Comparison of ENCODE assay signal across 20 cellular contexts in the genomic region with DNA sequence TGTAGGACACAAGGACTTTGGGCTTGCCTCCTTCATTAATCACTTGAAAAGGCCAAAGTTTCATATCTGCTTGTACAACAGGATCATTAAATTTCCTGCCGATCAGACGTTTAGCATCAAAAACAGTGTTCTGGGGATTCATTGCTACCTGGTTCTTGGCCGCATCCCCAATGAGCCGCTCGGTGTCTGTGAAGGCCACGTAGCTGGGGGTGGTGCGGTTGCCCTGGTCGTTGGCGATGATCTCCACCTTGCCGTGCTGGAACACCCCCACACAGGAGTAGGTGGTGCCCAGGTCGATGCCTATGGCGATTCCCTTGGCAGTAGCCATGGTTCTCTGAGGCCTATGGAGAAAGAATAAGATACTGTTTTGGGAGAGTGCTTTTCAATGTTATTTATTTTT. TPM values are rescaled to one million over a fixed set of nuclear protein-coding genes. Genes with fewer than 3 reads are reported as not detected.
DNase-seq lines count a peak whose midpoint lies in the region; ATAC-seq and TF ChIP-seq lines count a peak whose summit lies in the region.
"Had no signal": no experiment of that assay in that cellular context is flagged by ENCODE, and none has a peak within 500 bp of the region (broad histone marks: within the 10 kb centered on the region; RNA-seq: fewer than 3 reads in every experiment).

No MANE protein-coding gene starts in this region.

- H3K27ac ChIP-seq in CD8-positive, alpha-beta memory T cell (ENCODE audit: low read depth, low read length) = no peak overlapping the region

- peaks cover 37% of the 10 kb centered on the region for H3K4me1 Mint-ChIP-seq in activated naive CD4-positive, alpha-beta T cell treated with anti-CD3 and anti-CD28 coated beads for 36 hours (ENCODE audit: low read depth)
- H3K4me1 Mint-ChIP-seq in CD8-positive, alpha-beta memory T cell = peaks cover 29 to 46% (median 44%) of the 10 kb centered on the region in 3 donors
- peaks cover 39% of the 10 kb centered on the region for H3K4me1 Mint-ChIP-seq in activated CD4-positive, alpha-beta memory T cell treated with anti-CD3 and anti-CD28 coated beads for 36 hours (ENCODE audit: low read depth)
- H3K4me1 Mint-ChIP-seq in stimulated activated effector memory CD8-positive, alpha-beta T cell treated with anti-CD3 and anti-CD28 coated beads, Interleukin-12 subunit alpha, Interleukin-12 subunit beta, amount 100 ng/mL, for 72 hours = peaks cover 46% of the 10 kb centered on the region
- H3K4me1 Mint-ChIP-seq in osteocyte (ENCODE audit: unreplicated experiment) = peaks cover 10% of the 10 kb centered on the region

- H3K36me3 Mint-ChIP-seq in activated naive CD4-positive, alpha-beta T cell treated with anti-CD3 and anti-CD28 coated beads for 36 hours (ENCODE audit: low read depth) = no peaks in the 10 kb centered on the region
- H3K36me3 Mint-ChIP-seq in CD8-positive, alpha-beta memory T cell = peaks cover 9 to 40% (median 11%) of the 10 kb centered on the region in 3 donors
- peaks cover 3% of the 10 kb centered on the region for H3K36me3 Mint-ChIP-seq in activated CD4-positive, alpha-beta memory T cell treated with anti-CD3 and anti-CD28 coated beads for 36 hours
- peaks cover 39% of the 10 kb centered on the region for H3K36me3 Mint-ChIP-seq in stimulated activated effector memory CD8-positive, alpha-beta T cell treated with anti-CD3 and anti-CD28 coated beads, Interleukin-12 subunit alpha, Interleukin-12 subunit beta, amount 100 ng/mL, for 72 hours
- H3K36me3 Mint-ChIP-seq in osteocyte (ENCODE audit: unreplicated experiment) = no peaks in the 10 kb centered on the region

- CTCF ChIA-PET in activated naive CD4-positive, alpha-beta T cell treated with anti-CD3 and anti-CD28 coated beads for 36 hours (lab: Charles Lee) = interaction anchor here (0.6 to 0.7 kb wide), 4 partner anchors 13 to 261 kb away, joined by 3 to 6 read pairs (median 3); no protein-coding TSS in a partner anchor
- CTCF ChIA-PET in CD8-positive, alpha-beta memory T cell (lab: Charles Lee) = interaction anchor here (0.6 to 3.2 kb wide), 2 partner anchors 16 to 213 kb away, joined by 3 to 13 read pairs; a partner anchor contains a TSS
- CTCF ChIA-PET in activated CD4-positive, alpha-beta memory T cell treated with anti-CD3 and anti-CD28 coated beads for 36 hours (lab: Charles Lee) = interaction anchor here (0.6 kb wide), 1 partner anchor 16 kb away, joined by 3 read pairs; a partner anchor contains a TSS

- H3K27ac Mint-ChIP-seq in activated naive CD4-positive, alpha-beta T cell treated with anti-CD3 and anti-CD28 coated beads for 36 hours = peak overlapping the region; percentile 35
- H3K27ac Mint-ChIP-seq in CD8-positive, alpha-beta memory T cell = peak overlapping the region in 5 of 8 donors; percentile 61 to 92 (median 72)
- peak overlapping the region; percentile 95 for H3K27ac Mint-ChIP-seq in activated CD4-positive, alpha-beta memory T cell treated with anti-CD3 and anti-CD28 coated beads for 36 hours
- peak overlapping the region; percentile 98 for H3K27ac Mint-ChIP-seq in stimulated activated effector memory CD8-positive, alpha-beta T cell treated with anti-CD3 and anti-CD28 coated beads, Interleukin-12 subunit alpha, Interleukin-12 subunit beta, amount 100 ng/mL, for 72 hours
- H3K27ac Mint-ChIP-seq in osteocyte (ENCODE audit: unreplicated experiment) = no peak overlapping the region

- H3K27me3 ChIP-seq in CD8-positive, alpha-beta memory T cell (ENCODE audit: insufficient read depth, low read length, poor library complexity, severe bottlenecking) = no peaks in the 10 kb centered on the region

- H3K36me3 ChIP-seq in CD8-positive, alpha-beta memory T cell (ENCODE audit: insufficient read depth, low read length) = peaks cover 8% of the 10 kb centered on the region
- H3K36me3 ChIP-seq: HAP-1 had no signal

- no peak for DNase-seq in activated naive CD4-positive, alpha-beta T cell treated with anti-CD3 and anti-CD28 coated beads for 36 hours
- DNase-seq in activated naive CD4-positive, alpha-beta T cell (lab: John Stamatoyannopoulos, UW) = no peak
- no peak for DNase-seq in CD8-positive, alpha-beta memory T cell
- no peak for DNase-seq in activated CD4-positive, alpha-beta memory T cell treated with anti-CD3 and anti-CD28 coated beads for 36 hours
- no peak for DNase-seq in stimulated activated effector memory CD8-positive, alpha-beta T cell treated with anti-CD3 and anti-CD28 coated beads, Interleukin-12 subunit alpha, Interleukin-12 subunit beta, amount 100 ng/mL, for 72 hours (ENCODE audit: low spot score in 2 of 2)
- no peak for DNase-seq in NCI-H146 (lab: John Stamatoyannopoulos, UW)
- DNase-seq in osteocyte (ENCODE audit: extremely low spot score, unreplicated experiment) = no peak
- DNase-seq: DND-41, KBM-7, MV-4-11, NCI-H1417, NCI-H187 treated with DMSO at 0.1 percent for 48 hours, NCI-H226, NCI-H524, NCI-H82, SIG-M5 had no signal

- no peak for TF ChIP-seq CTCF in osteocyte (IDR thresholded peaks at IDR 0.05)

- H3K9me3 Mint-ChIP-seq in activated naive CD4-positive, alpha-beta T cell treated with anti-CD3 and anti-CD28 coated beads for 36 hours = no peaks in the 10 kb centered on the region
- H3K9me3 Mint-ChIP-seq in CD8-positive, alpha-beta memory T cell = no peaks in the 10 kb centered on the region
- no peaks in the 10 kb centered on the region for H3K9me3 Mint-ChIP-seq in activated CD4-positive, alpha-beta memory T cell treated with anti-CD3 and anti-CD28 coated beads for 36 hours
- no peaks in the 10 kb centered on the region for H3K9me3 Mint-ChIP-seq in stimulated activated effector memory CD8-positive, alpha-beta T cell treated with anti-CD3 and anti-CD28 coated beads, Interleukin-12 subunit alpha, Interleukin-12 subunit beta, amount 100 ng/mL, for 72 hours
- H3K9me3 Mint-ChIP-seq in osteocyte (ENCODE audit: unreplicated experiment) = no peaks in the 10 kb centered on the region

- intact Hi-C loops in activated naive CD4-positive, alpha-beta T cell treated with anti-CD3 and anti-CD28 coated beads for 36 hours (cut with micrococcal nuclease) = loop anchor here (2.0 kb wide), 3 partner anchors 15 to 147 kb away; a partner anchor contains a TSS
- intact Hi-C loops in activated CD4-positive, alpha-beta memory T cell treated with anti-CD3 and anti-CD28 coated beads for 36 hours (cut with micrococcal nuclease) = loop anchor here (2.0 kb wide), 3 partner anchors 15 to 73 kb away; a partner anchor contains a TSS

- no peak for ATAC-seq in stimulated activated effector memory CD8-positive, alpha-beta T cell treated with anti-CD3 and anti-CD28 coated beads, Interleukin-12 subunit alpha, Interleukin-12 subunit beta, amount 100 ng/mL, for 72 hours
- ATAC-seq: HepG2 had no signal

- H3K4me3 Mint-ChIP-seq in activated naive CD4-positive, alpha-beta T cell treated with anti-CD3 and anti-CD28 coated beads for 36 hours = no peak overlapping the region
- H3K4me3 Mint-ChIP-seq in CD8-positive, alpha-beta memory T cell = peak overlapping the region in 4 of 7 donors; percentile 19 to 96 (median 62)
- peak overlapping the region; percentile 63 for H3K4me3 Mint-ChIP-seq in activated CD4-positive, alpha-beta memory T cell treated with anti-CD3 and anti-CD28 coated beads for 36 hours
- H3K4me3 Mint-ChIP-seq in stimulated activated effector memory CD8-positive, alpha-beta T cell treated with anti-CD3 and anti-CD28 coated beads, Interleukin-12 subunit alpha, Interleukin-12 subunit beta, amount 100 ng/mL, for 72 hours = peak overlapping the region; percentile 93
- H3K4me3 Mint-ChIP-seq in osteocyte (ENCODE audit: unreplicated experiment) = no peak overlapping the region

- H3K4me1 ChIP-seq in CD8-positive, alpha-beta memory T cell (ENCODE audit: insufficient read depth, low read length) = peaks cover 15% of the 10 kb centered on the region

- H3K4me3 ChIP-seq in CD8-positive, alpha-beta memory T cell (ENCODE audit: low read length) = no peak overlapping the region
- H3K4me3 ChIP-seq: BLaER1 treated with 17β-estradiol and CSF1 and Interleukin-3, amounts not matched to agents 10 nM and 100 nM; HAP-1 had no signal

- POLR2A ChIA-PET in CD8-positive, alpha-beta memory T cell (lab: Charles Lee) = no interaction called here
- POLR2A ChIA-PET in activated CD4-positive, alpha-beta memory T cell treated with anti-CD3 and anti-CD28 coated beads for 36 hours (lab: Charles Lee) = interaction anchor here (0.6 to 3.9 kb wide), 6 partner anchors 15 to 243 kb away, joined by 3 to 26 read pairs (median 9); a partner anchor contains a TSS

- H3K9me3 ChIP-seq in CD8-positive, alpha-beta memory T cell (ENCODE audit: low read length) = no peaks in the 10 kb centered on the region
- H3K9me3 ChIP-seq: HAP-1 had no signal

- H3K27me3 Mint-ChIP-seq in activated naive CD4-positive, alpha-beta T cell treated with anti-CD3 and anti-CD28 coated beads for 36 hours (ENCODE audit: low read depth) = no peaks in the 10 kb centered on the region
- H3K27me3 Mint-ChIP-seq in CD8-positive, alpha-beta memory T cell = no peaks in the 10 kb centered on the region
- no peaks in the 10 kb centered on the region for H3K27me3 Mint-ChIP-seq in activated CD4-positive, alpha-beta memory T cell treated with anti-CD3 and anti-CD28 coated beads for 36 hours
- no peaks in the 10 kb centered on the region for H3K27me3 Mint-ChIP-seq in osteocyte (ENCODE audit: unreplicated experiment)

RNA-seq across cellular contexts. Expression of a gene that starts 3.4 kb away (rescaled TPM):
- under 1 TPM; 0.86 to 0.95 TPM for total RNA-seq in activated naive CD4-positive, alpha-beta T cell treated with anti-CD3 and anti-CD28 coated beads for 36 hours
- total RNA-seq in CD8-positive, alpha-beta memory T cell = 1 to 10 TPM; 3.5 to 3.8 TPM
- polyA plus RNA-seq in CD8-positive, alpha-beta memory T cell = 3.0 TPM
- 1 to 10 TPM; 2.0 TPM for total RNA-seq in activated CD4-positive, alpha-beta memory T cell treated with anti-CD3 and anti-CD28 coated beads for 36 hours
- 1.1 and 1.7 TPM in 2 replicates for total RNA-seq in osteocyte

RNA-seq across cellular contexts. Expression of a gene that starts 3.7 kb away (rescaled TPM):
- total RNA-seq in activated naive CD4-positive, alpha-beta T cell treated with anti-CD3 and anti-CD28 coated beads for 36 hours = 10 to 100 TPM; 19.8 to 23.1 TPM
- total RNA-seq in CD8-positive, alpha-beta memory T cell = 10 to 100 TPM; 64.8 to 70.1 TPM
- polyA plus RNA-seq in CD8-positive, alpha-beta memory T cell = 34.1 TPM
- 10 to 100 TPM; 68.5 to 69.9 TPM for total RNA-seq in activated CD4-positive, alpha-beta memory T cell treated with anti-CD3 and anti-CD28 coated beads for 36 hours
- total RNA-seq in osteocyte = 19.7 and 24.8 TPM in 2 replicates
- total RNA-seq: G401 had no signal

RNA-seq across cellular contexts. Expression of a gene that starts 4.9 kb away (rescaled TPM):
- 100 to 1,000 TPM; 172 to 174 TPM for total RNA-seq in activated naive CD4-positive, alpha-beta T cell treated with anti-CD3 and anti-CD28 coated beads for 36 hours
- 100 to 1,000 TPM; 160 to 172 TPM for total RNA-seq in CD8-positive, alpha-beta memory T cell
- 80.8 TPM for polyA plus RNA-seq in CD8-positive, alpha-beta memory T cell
- 100 to 1,000 TPM; 142 to 143 TPM for total RNA-seq in activated CD4-positive, alpha-beta memory T cell treated with anti-CD3 and anti-CD28 coated beads for 36 hours
- total RNA-seq in osteocyte = 50.6 and 54.3 TPM in 2 replicates

RNA-seq across cellular contexts. Expression of a gene that starts 15.9 kb away (rescaled TPM):
- total RNA-seq in activated naive CD4-positive, alpha-beta T cell treated with anti-CD3 and anti-CD28 coated beads for 36 hours = 10 to 100 TPM; 47.8 to 50.1 TPM
- total RNA-seq in CD8-positive, alpha-beta memory T cell = 10 to 100 TPM; 80.9 to 81.4 TPM
- polyA plus RNA-seq in CD8-positive, alpha-beta memory T cell = 5.0 TPM
- 10 to 100 TPM; 59.5 to 62.3 TPM for total RNA-seq in activated CD4-positive, alpha-beta memory T cell treated with anti-CD3 and anti-CD28 coated beads for 36 hours
- 65.5 and 65.8 TPM in 2 replicates for total RNA-seq in osteocyte

RNA-seq across cellular contexts. Expression of a gene that starts 16.1 kb away (rescaled TPM):
- 100 to 1,000 TPM; 157 to 161 TPM for total RNA-seq in activated naive CD4-positive, alpha-beta T cell treated with anti-CD3 and anti-CD28 coated beads for 36 hours
- 100 to 1,000 TPM; 179 to 180 TPM for total RNA-seq in CD8-positive, alpha-beta memory T cell
- polyA plus RNA-seq in CD8-positive, alpha-beta memory T cell = 47.5 TPM
- total RNA-seq in activated CD4-positive, alpha-beta memory T cell treated with anti-CD3 and anti-CD28 coated beads for 36 hours = 100 to 1,000 TPM; 141 to 153 TPM
- total RNA-seq in osteocyte = 73.0 and 73.4 TPM in 2 replicates

Comparison
In these comparisons a context has a peak if more than half of its experiments do, and no peak if none do; other contexts are left out.
1. H3K4me3 Mint-ChIP-seq: peak in CD8-positive, alpha-beta memory T cell (4 of 7), activated CD4-positive, alpha-beta memory T cell treated with anti-CD3 and anti-CD28 coated beads for 36 hours (single experiment) and stimulated activated effector memory CD8-positive, alpha-beta T cell treated with anti-CD3 and anti-CD28 coated beads, Interleukin-12 subunit alpha, Interleukin-12 subunit beta, amount 100 ng/mL, for 72 hours (single experiment); none in activated naive CD4-positive, alpha-beta T cell treated with anti-CD3 and anti-CD28 coated beads for 36 hours (single experiment) and osteocyte (single experiment).